8 cellular contexts compared by ENCODE assay signal in genomic region chr3:158845748-158846350, GRCh38. TPM values are rescaled to one million over a fixed set of nuclear protein-coding genes. Genes with fewer than 3 reads are reported as not detected.
DNase-seq lines count a peak whose midpoint lies in the region; ATAC-seq and TF ChIP-seq lines count a peak whose summit lies in the region.

No MANE protein-coding gene starts in this region.

- no peaks in the 10 kb centered on the region for H3K36me3 ChIP-seq in Loucy (ENCODE audit: insufficient read depth, low read length)
- no peaks in the 10 kb centered on the region for H3K36me3 ChIP-seq in mesendoderm (ENCODE audit: control insufficient read depth, insufficient read depth, low read length)

- H3K4me3 ChIP-seq in Loucy (ENCODE audit: low read length, poor library complexity, severe bottlenecking), result no peak overlapping the region
- H3K4me3 ChIP-seq in choroid plexus epithelial cell (ENCODE audit: low read depth, low read length), result no peak overlapping the region
- no peak overlapping the region for H3K4me3 ChIP-seq in mesendoderm (ENCODE audit: low read length)

- H4K8ac ChIP-seq in mesendoderm (ENCODE audit: low read depth, low read length), result no peak overlapping the region

- no peak overlapping the region for H3K27ac Mint-ChIP-seq in T-helper 2 cell treated with Interferon-gamma antibody and Interleukin-4, amounts not matched to agents 5 μg/mL and 100 μg/mL, for 36 hours

- H3K79me1 ChIP-seq in mesendoderm (ENCODE audit: low read length), result no peaks in the 10 kb centered on the region

- H3K4me3 Mint-ChIP-seq in T-helper 2 cell treated with Interferon-gamma antibody and Interleukin-4, amounts not matched to agents 5 μg/mL and 100 μg/mL, for 36 hours, result no peak overlapping the region

- H4K5ac ChIP-seq in mesendoderm (ENCODE audit: low read length), result no peak overlapping the region

- no peaks in the 10 kb centered on the region for H4K20me1 ChIP-seq in Loucy (ENCODE audit: insufficient read depth, low read length, poor library complexity, severe bottlenecking)

- H2BK15ac ChIP-seq in mesendoderm (replicated peaks; ENCODE audit: low read depth), result no peak overlapping the region

- H3K9me3 Mint-ChIP-seq in T-helper 2 cell treated with Interferon-gamma antibody and Interleukin-4, amounts not matched to agents 5 μg/mL and 100 μg/mL, for 36 hours, result no peaks in the 10 kb centered on the region

- DNase-seq in T-helper 2 cell, result peak in 3 of 5 experiments; percentile 9 to 52 (median 9)
- DNase-seq in T-helper 2 cell treated with Interferon-gamma antibody and Interleukin-4, amounts not matched to agents 5 μg/mL and 100 μg/mL, for 36 hours (ENCODE audit: low spot score), result no peak
- DNase-seq in SHP77 (lab: John Stamatoyannopoulos, UW), result peak; percentile 35 to 71
- peak; percentile 48 for DNase-seq in choroid plexus epithelial cell (ENCODE audit: low read depth)
- peak; percentile 47 for DNase-seq in mesendoderm
- no peak for DNase-seq in OCI-M2 (lab: John Stamatoyannopoulos, UW; ENCODE audit: unreplicated experiment)

- H3F3A ChIP-seq in Loucy (ENCODE audit: low read depth), result no peaks in the 10 kb centered on the region

- H3K27me3 ChIP-seq in Loucy (ENCODE audit: insufficient read depth, low read length, poor library complexity, severe bottlenecking) (no peaks in the 10 kb centered on the region), mesendoderm (ENCODE audit: insufficient read depth, low read length, poor library complexity) (no peaks in the 10 kb centered on the region)

- no peaks in the 10 kb centered on the region for H3K4me1 ChIP-seq in Loucy (ENCODE audit: insufficient read depth, low read length, poor library complexity, severe bottlenecking)
- no peaks in the 10 kb centered on the region for H3K4me1 ChIP-seq in mesendoderm (ENCODE audit: control insufficient read depth, low read depth, low read length)

- H2BK5ac ChIP-seq in mesendoderm (ENCODE audit: low read length), result no peak overlapping the region

- H3K9me3 ChIP-seq in Loucy (ENCODE audit: insufficient read depth, low read depth, low read length), result no peaks in the 10 kb centered on the region

- H2BK120ac ChIP-seq in mesendoderm (ENCODE audit: low read depth, low read length), result no peak overlapping the region

- no peak overlapping the region for H2AK5ac ChIP-seq in mesendoderm (ENCODE audit: low read length)

- TF ChIP-seq CTCF in Loucy (conservative IDR thresholded peaks at IDR 0.05; ENCODE audit: low read length), result peak; percentile 80
- peak; percentile 78 for TF ChIP-seq CTCF in choroid plexus epithelial cell (conservative IDR thresholded peaks at IDR 0.05; ENCODE audit: low read depth, low read length)

- peaks cover 3% of the 10 kb centered on the region for H3K27me3 Mint-ChIP-seq in T-helper 2 cell treated with Interferon-gamma antibody and Interleukin-4, amounts not matched to agents 5 μg/mL and 100 μg/mL, for 36 hours (ENCODE audit: low read depth)

- no peaks in the 10 kb centered on the region for H3K79me2 ChIP-seq in Loucy (ENCODE audit: insufficient read depth, low read length)
- no peaks in the 10 kb centered on the region for H3K79me2 ChIP-seq in mesendoderm (ENCODE audit: control insufficient read depth, insufficient read depth, low read length)

- H3K9me2 ChIP-seq in Loucy (replicated peaks; ENCODE audit: low read depth, low read length), result no peaks in the 10 kb centered on the region

- H3K27ac ChIP-seq in mesendoderm (ENCODE audit: low read depth, low read length), result no peak overlapping the region

- H3K23ac ChIP-seq in mesendoderm (ENCODE audit: low read length), result no peak overlapping the region

- ATAC-seq in GM21529 (IDR thresholded peaks at IDR 0.05; ENCODE audit: unreplicated experiment), result peak; percentile 46

- no peaks in the 10 kb centered on the region for H3K36me3 Mint-ChIP-seq in T-helper 2 cell treated with Interferon-gamma antibody and Interleukin-4, amounts not matched to agents 5 μg/mL and 100 μg/mL, for 36 hours (ENCODE audit: low read depth)

- H3K4me2 ChIP-seq in Loucy (ENCODE audit: low read depth, low read length, poor library complexity, severe bottlenecking), result no peak overlapping the region
- H3K4me2 ChIP-seq in mesendoderm (ENCODE audit: low read length), result no peak overlapping the region

- no CpG with 5 or more reads among the region's 5 CpGs for WGBS in mesendoderm (ENCODE audit: extremely low coverage, insufficient coverage, low lambda C conversion rate)

- H3K4me1 Mint-ChIP-seq in T-helper 2 cell treated with Interferon-gamma antibody and Interleukin-4, amounts not matched to agents 5 μg/mL and 100 μg/mL, for 36 hours (ENCODE audit: low read depth), result peaks cover 6% of the 10 kb centered on the region

- H2AFZ ChIP-seq in Loucy (ENCODE audit: low read length), result no peak overlapping the region

- no peak overlapping the region for H3K18ac ChIP-seq in mesendoderm (ENCODE audit: low read length)

- H3K4ac ChIP-seq in mesendoderm (ENCODE audit: low read depth, low read length), result no peak overlapping the region

- H3K9ac ChIP-seq in Loucy (ENCODE audit: low read depth, low read length, poor library complexity, severe bottlenecking) (no peak overlapping the region), mesendoderm (ENCODE audit: low read length) (no peak overlapping the region)

- no peak overlapping the region for H3K56ac ChIP-seq in mesendoderm (ENCODE audit: low read length)

RNA-seq across cellular contexts. Expression of gene MFSD1, which starts 44.0 kb away (rescaled TPM):
- 6.1 TPM for polyA plus RNA-seq in mesendoderm (2013, experiment 1 of 2)
- polyA plus RNA-seq in mesendoderm (2013, experiment 2 of 2), result 6.3 TPM

Comparison
In these comparisons a context has a peak if more than half of its experiments do, and no peak if none do; other contexts are left out.
1. DNase-seq: peak in T-helper 2 cell (3 of 5), SHP77 (2 of 2), choroid plexus epithelial cell (single experiment) and mesendoderm (single experiment); none in T-helper 2 cell treated with Interferon-gamma antibody and Interleukin-4, amounts not matched to agents 5 μg/mL and 100 μg/mL, for 36 hours (single experiment) and OCI-M2 (single experiment).